ENCODE assay signal across 1 cellular context in the genomic region with DNA sequence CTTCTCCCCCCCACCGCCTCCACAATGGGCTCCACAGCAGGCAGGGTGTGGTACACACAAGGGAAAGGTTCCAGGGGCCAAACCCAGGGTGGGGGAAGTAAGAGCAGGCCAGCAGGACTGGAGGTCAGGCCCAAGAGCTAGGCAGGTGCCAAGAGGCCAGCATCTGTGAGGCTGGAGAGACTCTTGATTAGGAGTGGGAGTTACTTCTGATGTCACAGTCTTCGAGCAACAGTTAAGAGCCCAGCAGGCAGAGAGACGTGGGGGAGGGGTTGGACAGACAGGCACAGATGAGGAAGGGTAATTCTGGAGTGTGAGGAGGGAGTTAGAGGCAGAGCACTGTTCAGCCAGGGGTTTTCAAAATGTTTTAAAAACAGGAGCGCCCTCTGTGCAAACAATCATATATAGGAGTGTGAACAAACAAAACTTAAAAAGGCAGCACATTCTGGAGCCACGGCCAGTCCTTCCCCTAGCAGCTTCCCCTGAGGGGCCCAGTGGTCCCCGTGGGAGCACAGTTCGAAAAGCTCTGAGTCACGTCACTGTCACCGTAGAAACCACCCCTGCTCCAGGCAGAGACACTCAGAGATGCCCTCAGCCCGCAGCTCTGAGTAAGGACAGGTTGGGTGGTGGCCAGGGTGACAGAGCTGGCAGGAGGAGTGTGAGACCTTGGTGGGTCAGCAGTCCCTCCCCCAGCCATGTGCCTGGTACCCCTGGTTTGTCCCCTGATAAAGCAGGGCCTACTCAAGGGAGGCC.
TF ChIP-seq lines count a peak whose summit lies in the region.

No MANE protein-coding gene starts in this region.

TF ChIP-seq in K562, 482 proteins besides CTCF, POLR2A, EP300 and RAD21 (continued from another document and continues in another):
- TF ChIP-seq, protein P1, sequence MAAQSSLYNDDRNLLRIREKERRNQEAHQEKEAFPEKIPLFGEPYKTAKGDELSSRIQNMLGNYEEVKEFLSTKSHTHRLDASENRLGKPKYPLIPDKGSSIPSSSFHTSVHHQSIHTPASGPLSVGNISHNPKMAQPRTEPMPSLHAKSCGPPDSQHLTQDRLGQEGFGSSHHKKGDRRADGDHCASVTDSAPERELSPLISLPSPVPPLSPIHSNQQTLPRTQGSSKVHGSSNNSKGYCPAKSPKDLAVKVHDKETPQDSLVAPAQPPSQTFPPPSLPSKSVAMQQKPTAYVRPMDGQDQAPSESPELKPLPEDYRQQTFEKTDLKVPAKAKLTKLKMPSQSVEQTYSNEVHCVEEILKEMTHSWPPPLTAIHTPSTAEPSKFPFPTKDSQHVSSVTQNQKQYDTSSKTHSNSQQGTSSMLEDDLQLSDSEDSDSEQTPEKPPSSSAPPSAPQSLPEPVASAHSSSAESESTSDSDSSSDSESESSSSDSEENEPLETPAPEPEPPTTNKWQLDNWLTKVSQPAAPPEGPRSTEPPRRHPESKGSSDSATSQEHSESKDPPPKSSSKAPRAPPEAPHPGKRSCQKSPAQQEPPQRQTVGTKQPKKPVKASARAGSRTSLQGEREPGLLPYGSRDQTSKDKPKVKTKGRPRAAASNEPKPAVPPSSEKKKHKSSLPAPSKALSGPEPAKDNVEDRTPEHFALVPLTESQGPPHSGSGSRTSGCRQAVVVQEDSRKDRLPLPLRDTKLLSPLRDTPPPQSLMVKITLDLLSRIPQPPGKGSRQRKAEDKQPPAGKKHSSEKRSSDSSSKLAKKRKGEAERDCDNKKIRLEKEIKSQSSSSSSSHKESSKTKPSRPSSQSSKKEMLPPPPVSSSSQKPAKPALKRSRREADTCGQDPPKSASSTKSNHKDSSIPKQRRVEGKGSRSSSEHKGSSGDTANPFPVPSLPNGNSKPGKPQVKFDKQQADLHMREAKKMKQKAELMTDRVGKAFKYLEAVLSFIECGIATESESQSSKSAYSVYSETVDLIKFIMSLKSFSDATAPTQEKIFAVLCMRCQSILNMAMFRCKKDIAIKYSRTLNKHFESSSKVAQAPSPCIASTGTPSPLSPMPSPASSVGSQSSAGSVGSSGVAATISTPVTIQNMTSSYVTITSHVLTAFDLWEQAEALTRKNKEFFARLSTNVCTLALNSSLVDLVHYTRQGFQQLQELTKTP (IDR thresholded peaks at IDR 0.05; ENCODE audit: low read depth in 1 of 2, partially characterized antibody in 2 of 2), result peak in 1 of 2 experiments; percentile 71
- TF ChIP-seq ZNF24 (IDR thresholded peaks at IDR 0.05) (no peak), HEY1 (CRISPR knock-in tag; IDR thresholded peaks at IDR 0.05; ENCODE audit: borderline replicate concordance) (no peak), NCOA2 (IDR thresholded peaks at IDR 0.05; ENCODE audit: partially characterized antibody in 2 of 2) (no peak), FOXK1 (CRISPR knock-in tag; IDR thresholded peaks at IDR 0.05; ENCODE audit: borderline replicate concordance) (no peak), MEIS2 (IDR thresholded peaks at IDR 0.05; ENCODE audit: partially characterized antibody) (peak; percentile 37), NFXL1 (CRISPR knock-in tag; IDR thresholded peaks at IDR 0.05) (0 out of 2 replicates have a peak, but pooled peaks have one; percentile 14), STAG1 (CRISPR knock-in tag; IDR thresholded peaks at IDR 0.05; ENCODE audit: borderline replicate concordance) (no peak), RBM15 (IDR thresholded peaks at IDR 0.05; ENCODE audit: insufficient read depth, low read length) (no peak), GTF2F1 (IDR thresholded peaks at IDR 0.05; ENCODE audit: low read depth, low read length) (no peak), ZNF764 (CRISPR knock-in tag; IDR thresholded peaks at IDR 0.05; ENCODE audit: low read depth) (no peak), SP2 (IDR thresholded peaks at IDR 0.05; ENCODE audit: extremely low read depth, low read depth, low read length, poor library complexity, severe bottlenecking) (no peak), ZNF253 (CRISPR knock-in tag; conservative IDR thresholded peaks at IDR 0.05) (no peak), ZNF140 (CRISPR knock-in tag; IDR thresholded peaks at IDR 0.05) (no peak), PTTG1 (tag; IDR thresholded peaks at IDR 0.05; ENCODE audit: low read depth) (no peak), ZNF12 (CRISPR knock-in tag; IDR thresholded peaks at IDR 0.05) (no peak), HNRNPK (IDR thresholded peaks at IDR 0.05; ENCODE audit: low read depth, low read length, poor library complexity, severe bottlenecking) (no peak)
- TF ChIP-seq, protein P2, sequence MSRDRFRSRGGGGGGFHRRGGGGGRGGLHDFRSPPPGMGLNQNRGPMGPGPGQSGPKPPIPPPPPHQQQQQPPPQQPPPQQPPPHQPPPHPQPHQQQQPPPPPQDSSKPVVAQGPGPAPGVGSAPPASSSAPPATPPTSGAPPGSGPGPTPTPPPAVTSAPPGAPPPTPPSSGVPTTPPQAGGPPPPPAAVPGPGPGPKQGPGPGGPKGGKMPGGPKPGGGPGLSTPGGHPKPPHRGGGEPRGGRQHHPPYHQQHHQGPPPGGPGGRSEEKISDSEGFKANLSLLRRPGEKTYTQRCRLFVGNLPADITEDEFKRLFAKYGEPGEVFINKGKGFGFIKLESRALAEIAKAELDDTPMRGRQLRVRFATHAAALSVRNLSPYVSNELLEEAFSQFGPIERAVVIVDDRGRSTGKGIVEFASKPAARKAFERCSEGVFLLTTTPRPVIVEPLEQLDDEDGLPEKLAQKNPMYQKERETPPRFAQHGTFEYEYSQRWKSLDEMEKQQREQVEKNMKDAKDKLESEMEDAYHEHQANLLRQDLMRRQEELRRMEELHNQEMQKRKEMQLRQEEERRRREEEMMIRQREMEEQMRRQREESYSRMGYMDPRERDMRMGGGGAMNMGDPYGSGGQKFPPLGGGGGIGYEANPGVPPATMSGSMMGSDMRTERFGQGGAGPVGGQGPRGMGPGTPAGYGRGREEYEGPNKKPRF (IDR thresholded peaks at IDR 0.05; ENCODE audit: low read depth, low read length), result no peak
- TF ChIP-seq, protein P3, sequence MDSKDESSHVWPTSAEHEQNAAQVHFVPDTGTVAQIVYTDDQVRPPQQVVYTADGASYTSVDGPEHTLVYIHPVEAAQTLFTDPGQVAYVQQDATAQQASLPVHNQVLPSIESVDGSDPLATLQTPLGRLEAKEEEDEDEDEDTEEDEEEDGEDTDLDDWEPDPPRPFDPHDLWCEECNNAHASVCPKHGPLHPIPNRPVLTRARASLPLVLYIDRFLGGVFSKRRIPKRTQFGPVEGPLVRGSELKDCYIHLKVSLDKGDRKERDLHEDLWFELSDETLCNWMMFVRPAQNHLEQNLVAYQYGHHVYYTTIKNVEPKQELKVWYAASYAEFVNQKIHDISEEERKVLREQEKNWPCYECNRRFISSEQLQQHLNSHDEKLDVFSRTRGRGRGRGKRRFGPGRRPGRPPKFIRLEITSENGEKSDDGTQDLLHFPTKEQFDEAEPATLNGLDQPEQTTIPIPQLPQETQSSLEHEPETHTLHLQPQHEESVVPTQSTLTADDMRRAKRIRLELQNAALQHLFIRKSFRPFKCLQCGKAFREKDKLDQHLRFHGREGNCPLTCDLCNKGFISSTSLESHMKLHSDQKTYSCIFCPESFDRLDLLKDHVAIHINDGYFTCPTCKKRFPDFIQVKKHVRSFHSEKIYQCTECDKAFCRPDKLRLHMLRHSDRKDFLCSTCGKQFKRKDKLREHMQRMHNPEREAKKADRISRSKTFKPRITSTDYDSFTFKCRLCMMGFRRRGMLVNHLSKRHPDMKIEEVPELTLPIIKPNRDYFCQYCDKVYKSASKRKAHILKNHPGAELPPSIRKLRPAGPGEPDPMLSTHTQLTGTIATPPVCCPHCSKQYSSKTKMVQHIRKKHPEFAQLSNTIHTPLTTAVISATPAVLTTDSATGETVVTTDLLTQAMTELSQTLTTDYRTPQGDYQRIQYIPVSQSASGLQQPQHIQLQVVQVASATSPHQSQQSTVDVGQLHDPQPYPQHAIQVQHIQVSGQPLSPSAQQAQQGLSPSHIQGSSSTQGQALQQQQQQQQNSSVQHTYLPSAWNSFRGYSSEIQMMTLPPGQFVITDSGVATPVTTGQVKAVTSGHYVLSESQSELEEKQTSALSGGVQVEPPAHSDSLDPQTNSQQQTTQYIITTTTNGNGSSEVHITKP (IDR thresholded peaks at IDR 0.05; ENCODE audit: partially characterized antibody), result peak; percentile 82
- TF ChIP-seq, protein P4, sequence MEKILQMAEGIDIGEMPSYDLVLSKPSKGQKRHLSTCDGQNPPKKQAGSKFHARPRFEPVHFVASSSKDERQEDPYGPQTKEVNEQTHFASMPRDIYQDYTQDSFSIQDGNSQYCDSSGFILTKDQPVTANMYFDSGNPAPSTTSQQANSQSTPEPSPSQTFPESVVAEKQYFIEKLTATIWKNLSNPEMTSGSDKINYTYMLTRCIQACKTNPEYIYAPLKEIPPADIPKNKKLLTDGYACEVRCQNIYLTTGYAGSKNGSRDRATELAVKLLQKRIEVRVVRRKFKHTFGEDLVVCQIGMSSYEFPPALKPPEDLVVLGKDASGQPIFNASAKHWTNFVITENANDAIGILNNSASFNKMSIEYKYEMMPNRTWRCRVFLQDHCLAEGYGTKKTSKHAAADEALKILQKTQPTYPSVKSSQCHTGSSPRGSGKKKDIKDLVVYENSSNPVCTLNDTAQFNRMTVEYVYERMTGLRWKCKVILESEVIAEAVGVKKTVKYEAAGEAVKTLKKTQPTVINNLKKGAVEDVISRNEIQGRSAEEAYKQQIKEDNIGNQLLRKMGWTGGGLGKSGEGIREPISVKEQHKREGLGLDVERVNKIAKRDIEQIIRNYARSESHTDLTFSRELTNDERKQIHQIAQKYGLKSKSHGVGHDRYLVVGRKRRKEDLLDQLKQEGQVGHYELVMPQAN (IDR thresholded peaks at IDR 0.05; ENCODE audit: borderline replicate concordance), result no peak
- TF ChIP-seq, protein P5, sequence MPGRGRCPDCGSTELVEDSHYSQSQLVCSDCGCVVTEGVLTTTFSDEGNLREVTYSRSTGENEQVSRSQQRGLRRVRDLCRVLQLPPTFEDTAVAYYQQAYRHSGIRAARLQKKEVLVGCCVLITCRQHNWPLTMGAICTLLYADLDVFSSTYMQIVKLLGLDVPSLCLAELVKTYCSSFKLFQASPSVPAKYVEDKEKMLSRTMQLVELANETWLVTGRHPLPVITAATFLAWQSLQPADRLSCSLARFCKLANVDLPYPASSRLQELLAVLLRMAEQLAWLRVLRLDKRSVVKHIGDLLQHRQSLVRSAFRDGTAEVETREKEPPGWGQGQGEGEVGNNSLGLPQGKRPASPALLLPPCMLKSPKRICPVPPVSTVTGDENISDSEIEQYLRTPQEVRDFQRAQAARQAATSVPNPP (IDR thresholded peaks at IDR 0.05; ENCODE audit: borderline replicate concordance, insufficient read depth, insufficient read length), result no peak
- TF ChIP-seq, protein P6, sequence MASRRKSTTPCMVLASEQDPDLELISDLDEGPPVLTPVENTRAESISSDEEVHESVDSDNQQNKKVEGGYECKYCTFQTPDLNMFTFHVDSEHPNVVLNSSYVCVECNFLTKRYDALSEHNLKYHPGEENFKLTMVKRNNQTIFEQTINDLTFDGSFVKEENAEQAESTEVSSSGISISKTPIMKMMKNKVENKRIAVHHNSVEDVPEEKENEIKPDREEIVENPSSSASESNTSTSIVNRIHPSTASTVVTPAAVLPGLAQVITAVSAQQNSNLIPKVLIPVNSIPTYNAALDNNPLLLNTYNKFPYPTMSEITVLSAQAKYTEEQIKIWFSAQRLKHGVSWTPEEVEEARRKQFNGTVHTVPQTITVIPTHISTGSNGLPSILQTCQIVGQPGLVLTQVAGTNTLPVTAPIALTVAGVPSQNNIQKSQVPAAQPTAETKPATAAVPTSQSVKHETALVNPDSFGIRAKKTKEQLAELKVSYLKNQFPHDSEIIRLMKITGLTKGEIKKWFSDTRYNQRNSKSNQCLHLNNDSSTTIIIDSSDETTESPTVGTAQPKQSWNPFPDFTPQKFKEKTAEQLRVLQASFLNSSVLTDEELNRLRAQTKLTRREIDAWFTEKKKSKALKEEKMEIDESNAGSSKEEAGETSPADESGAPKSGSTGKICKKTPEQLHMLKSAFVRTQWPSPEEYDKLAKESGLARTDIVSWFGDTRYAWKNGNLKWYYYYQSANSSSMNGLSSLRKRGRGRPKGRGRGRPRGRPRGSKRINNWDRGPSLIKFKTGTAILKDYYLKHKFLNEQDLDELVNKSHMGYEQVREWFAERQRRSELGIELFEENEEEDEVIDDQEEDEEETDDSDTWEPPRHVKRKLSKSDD (conservative IDR thresholded peaks at IDR 0.05; ENCODE audit: low read length), result no peak
- TF ChIP-seq, protein P7, sequence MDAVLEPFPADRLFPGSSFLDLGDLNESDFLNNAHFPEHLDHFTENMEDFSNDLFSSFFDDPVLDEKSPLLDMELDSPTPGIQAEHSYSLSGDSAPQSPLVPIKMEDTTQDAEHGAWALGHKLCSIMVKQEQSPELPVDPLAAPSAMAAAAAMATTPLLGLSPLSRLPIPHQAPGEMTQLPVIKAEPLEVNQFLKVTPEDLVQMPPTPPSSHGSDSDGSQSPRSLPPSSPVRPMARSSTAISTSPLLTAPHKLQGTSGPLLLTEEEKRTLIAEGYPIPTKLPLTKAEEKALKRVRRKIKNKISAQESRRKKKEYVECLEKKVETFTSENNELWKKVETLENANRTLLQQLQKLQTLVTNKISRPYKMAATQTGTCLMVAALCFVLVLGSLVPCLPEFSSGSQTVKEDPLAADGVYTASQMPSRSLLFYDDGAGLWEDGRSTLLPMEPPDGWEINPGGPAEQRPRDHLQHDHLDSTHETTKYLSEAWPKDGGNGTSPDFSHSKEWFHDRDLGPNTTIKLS (IDR thresholded peaks at IDR 0.05; ENCODE audit: borderline replicate concordance, low read depth), result no peak
- TF ChIP-seq, protein P8, sequence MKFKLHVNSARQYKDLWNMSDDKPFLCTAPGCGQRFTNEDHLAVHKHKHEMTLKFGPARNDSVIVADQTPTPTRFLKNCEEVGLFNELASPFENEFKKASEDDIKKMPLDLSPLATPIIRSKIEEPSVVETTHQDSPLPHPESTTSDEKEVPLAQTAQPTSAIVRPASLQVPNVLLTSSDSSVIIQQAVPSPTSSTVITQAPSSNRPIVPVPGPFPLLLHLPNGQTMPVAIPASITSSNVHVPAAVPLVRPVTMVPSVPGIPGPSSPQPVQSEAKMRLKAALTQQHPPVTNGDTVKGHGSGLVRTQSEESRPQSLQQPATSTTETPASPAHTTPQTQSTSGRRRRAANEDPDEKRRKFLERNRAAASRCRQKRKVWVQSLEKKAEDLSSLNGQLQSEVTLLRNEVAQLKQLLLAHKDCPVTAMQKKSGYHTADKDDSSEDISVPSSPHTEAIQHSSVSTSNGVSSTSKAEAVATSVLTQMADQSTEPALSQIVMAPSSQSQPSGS (CRISPR knock-in tag; IDR thresholded peaks at IDR 0.05), result 0 out of 2 replicates have a peak, but pooled peaks have one; percentile 26
